ENCODE assay signal across 19 cellular contexts in the genomic region with DNA sequence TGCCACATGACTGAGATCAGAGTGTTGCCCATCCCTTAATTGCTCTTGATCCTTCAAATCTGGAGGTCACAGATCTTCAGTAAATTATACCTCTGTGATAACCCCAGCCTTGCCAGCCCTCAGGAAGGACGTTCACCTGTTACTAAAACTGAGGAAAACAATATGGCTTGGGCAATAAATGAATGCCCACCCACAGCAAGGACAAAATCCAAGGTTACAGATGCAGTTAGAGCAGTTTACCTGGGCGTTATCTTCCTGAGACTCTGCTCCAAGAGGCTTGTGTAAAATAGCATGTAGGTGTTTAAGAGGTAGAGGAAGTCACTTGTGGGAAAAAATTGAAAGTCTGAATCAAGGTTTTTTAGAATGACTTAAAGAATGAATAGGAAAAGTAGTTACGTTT.
A peak's percentile ranks its signal among the peaks of the same experiment; 100 is the strongest.
DNase-seq lines count a peak whose midpoint lies in the region; ATAC-seq, FAIRE-seq and TF ChIP-seq lines count a peak whose summit lies in the region.
"Had no signal": no experiment of that assay in that cellular context is flagged by ENCODE, and none has a peak within 500 bp of the region (broad histone marks: within the 10 kb centered on the region; RNA-seq: fewer than 3 reads in every experiment).

No MANE protein-coding gene starts in this region.

- H3K4me3 ChIP-seq in esophagus squamous epithelium: no peak overlapping the region
- H3K4me3 ChIP-seq in mucosa of descending colon: no peak overlapping the region
- no peak overlapping the region for H3K4me3 ChIP-seq in transverse colon
- H3K4me3 ChIP-seq in tibial artery: no peak overlapping the region
- H3K4me3 ChIP-seq: GM23338 had no signal

- TF ChIP-seq EP300 in transverse colon (IDR thresholded peaks at IDR 0.05; ENCODE audit: low read depth): no peak

- no peaks in the 10 kb centered on the region for H3K4me1 Mint-ChIP-seq in T-helper 2 cell treated with Interferon-gamma antibody and Interleukin-4, amounts not matched to agents 5 μg/mL and 100 μg/mL, for 36 hours (ENCODE audit: low read depth)
- H3K4me1 Mint-ChIP-seq: CD4-positive, alpha-beta memory T cell; GM23338; H9 had no signal

- no peaks in the 10 kb centered on the region for H3K36me3 ChIP-seq in esophagus squamous epithelium
- H3K36me3 ChIP-seq in mucosa of descending colon (ENCODE audit: low read depth): no peaks in the 10 kb centered on the region
- no peaks in the 10 kb centered on the region for H3K36me3 ChIP-seq in transverse colon
- no peaks in the 10 kb centered on the region for H3K36me3 ChIP-seq in tibial artery

- DNase-seq in esophagus squamous epithelium (lab: John Stamatoyannopoulos, UW) (no peak), mucosa of descending colon (peak in 1 of 3 donors; percentile 45), transverse colon (peak; percentile 15), SIG-M5 (lab: John Stamatoyannopoulos, UW) (no peak), tibial artery (no peak)
- DNase-seq in T-helper 2 cell treated with Interferon-gamma antibody and Interleukin-4, amounts not matched to agents 5 μg/mL and 100 μg/mL, for 36 hours (ENCODE audit: low spot score): no peak
- DNase-seq: C1 segment of cervical spinal cord; Calu3; CD4-positive, alpha-beta memory T cell; COR-L47; DMS53; DMS79 treated with DMSO at 0.1 percent for 48 hours; GF-D8; H9 had no signal

- peak; percentile 66 for ATAC-seq in mucosa of descending colon
- ATAC-seq: GM23338, HCT116 had no signal

- H3K27ac ChIP-seq in esophagus squamous epithelium (peak overlapping the region in 3 of 4 donors; percentile 28 to 54 (median 39)), transverse colon (peak overlapping the region; percentile 68 to 74 (median 70)), tibial artery (no peak overlapping the region)

- no peak overlapping the region for H3K27ac Mint-ChIP-seq in T-helper 2 cell treated with Interferon-gamma antibody and Interleukin-4, amounts not matched to agents 5 μg/mL and 100 μg/mL, for 36 hours
- H3K27ac Mint-ChIP-seq: CD4-positive, alpha-beta memory T cell; GM23338; H9 had no signal

- peaks cover 0 to 60% (median 13%) of the 10 kb centered on the region in 3 donors for H3K4me1 ChIP-seq in esophagus squamous epithelium
- peaks cover 4% of the 10 kb centered on the region for H3K4me1 ChIP-seq in mucosa of descending colon (ENCODE audit: low read depth)
- peaks cover 7 to 17% (median 11%) of the 10 kb centered on the region in 4 donors for H3K4me1 ChIP-seq in transverse colon
- peaks cover 0 to 28% (median 4%) of the 10 kb centered on the region in 4 donors for H3K4me1 ChIP-seq in tibial artery

- H3K9me3 ChIP-seq in esophagus squamous epithelium: no peaks in the 10 kb centered on the region
- no peaks in the 10 kb centered on the region for H3K9me3 ChIP-seq in mucosa of descending colon
- no peaks in the 10 kb centered on the region for H3K9me3 ChIP-seq in transverse colon
- H3K9me3 ChIP-seq in tibial artery: no peaks in the 10 kb centered on the region

- WGBS in esophagus squamous epithelium, 2 donors: 39 to 71% methylated on average over 3 of the region's 3 CpGs
- WGBS in transverse colon (ENCODE audit: low coverage in 1 of 2), 2 donors: 34 to 38% methylated on average over 1 to 3 of the region's 3 CpGs

- TF ChIP-seq CTCF in esophagus squamous epithelium (IDR thresholded peaks at IDR 0.05) (no peak), mucosa of descending colon (IDR thresholded peaks at IDR 0.05) (no peak), transverse colon (IDR thresholded peaks at IDR 0.05) (no peak), tibial artery (IDR thresholded peaks at IDR 0.05) (no peak)

- no peak overlapping the region for H3K4me3 Mint-ChIP-seq in T-helper 2 cell treated with Interferon-gamma antibody and Interleukin-4, amounts not matched to agents 5 μg/mL and 100 μg/mL, for 36 hours
- H3K4me3 Mint-ChIP-seq: CD4-positive, alpha-beta memory T cell; GM23338; H9 had no signal

- TF ChIP-seq POLR2A in esophagus squamous epithelium (IDR thresholded peaks at IDR 0.05): no peak
- no peak for TF ChIP-seq POLR2A in transverse colon (IDR thresholded peaks at IDR 0.05)

- H3K27me3 ChIP-seq in esophagus squamous epithelium (no peaks in the 10 kb centered on the region), transverse colon (no peaks in the 10 kb centered on the region), tibial artery (no peaks in the 10 kb centered on the region)

- in situ Hi-C loops in transverse colon (cut with MboI; ENCODE audit: low pct_ligation_motif_present in 1 of 4, low pct_unique_long_range_greater_than_20kb in 1 of 4, low sequenced_read_pairs in 3 of 4): no loop called here

- peak; percentile 77 for FAIRE-seq in colon (lab: Jason Lieb, UNC)
- FAIRE-seq: GM12891, GM18507 had no signal

- no peaks in the 10 kb centered on the region for H3K27me3 Mint-ChIP-seq in T-helper 2 cell treated with Interferon-gamma antibody and Interleukin-4, amounts not matched to agents 5 μg/mL and 100 μg/mL, for 36 hours (ENCODE audit: low read depth)

- intact Hi-C loops in esophagus squamous epithelium (cut with DNase I): no loop called here
- intact Hi-C loops in mucosa of descending colon (cut with DNase I, micrococcal nuclease): no loop called here
- intact Hi-C loops in transverse colon (cut with DNase I; ENCODE audit: low total_unique reads): no loop called here
- intact Hi-C loops in tibial artery (cut with DNase I; ENCODE audit: low total_unique reads): loop anchor here (10.0 kb wide), 1 partner anchor 68 kb away; a partner anchor contains a TSS

- H3K36me3 Mint-ChIP-seq in T-helper 2 cell treated with Interferon-gamma antibody and Interleukin-4, amounts not matched to agents 5 μg/mL and 100 μg/mL, for 36 hours (ENCODE audit: low read depth): peaks cover 5% of the 10 kb centered on the region
- H3K36me3 Mint-ChIP-seq: CD4-positive, alpha-beta memory T cell had no signal

- no peaks in the 10 kb centered on the region for H3K9me3 Mint-ChIP-seq in T-helper 2 cell treated with Interferon-gamma antibody and Interleukin-4, amounts not matched to agents 5 μg/mL and 100 μg/mL, for 36 hours
- H3K9me3 Mint-ChIP-seq: GM23338 had no signal

Comparison
In these comparisons a context has a peak if more than half of its experiments do, and no peak if none do; other contexts are left out.
1. H3K27ac ChIP-seq: peak in esophagus squamous epithelium (3 of 4) and transverse colon (4 of 4); none in tibial artery (0 of 2).